26 cellular contexts compared by ENCODE assay signal in genomic region chr4:81891005-81891795, GRCh38.
"Had no signal": no experiment of that assay in that cellular context is flagged by ENCODE, and none has a peak within 500 bp of the region (broad histone marks: within the 10 kb centered on the region; RNA-seq: fewer than 3 reads in every experiment).

No MANE protein-coding gene starts in this region.

- H3K9me3 Mint-ChIP-seq: activated B cell treated with CpG ODN at 0.5 μM for 24 hours; activated CD4-positive, alpha-beta T cell treated with anti-CD3 and anti-CD28 coated beads, Interleukin-2, amount 10 ng/mL, durations not matched to agents 24 days and 14 days; activated naive CD4-positive, alpha-beta T cell treated with anti-CD3 and anti-CD28 coated beads for 36 hours; activated T-cell treated with anti-CD3 and anti-CD28 coated beads, Interleukin-2, amount 50 U/mL, for 4 hours; central memory CD8-positive, alpha-beta T cell; T-helper 1 cell treated with Interleukin-12 subunit alpha and Interleukin-12 subunit beta and Interleukin-4 antibody, amounts not matched to agents 30 μg/mL and 1 μg/mL, for 36 hours had no signal

- H3K9me3 ChIP-seq: SJCRH30 had no signal

- H3K36me3 Mint-ChIP-seq: activated naive CD8-positive, alpha-beta T cell; brain had no signal

- H3K27me3 ChIP-seq: SJCRH30 had no signal

- ATAC-seq: activated T-cell treated with anti-CD3 and anti-CD28 coated beads, Interleukin-2, amount 50 U/mL, for 4 hours; Panc1; SK-N-SH treated with all-trans-retinoic acid at 6 μM for 48 hours had no signal

- H3K27ac ChIP-seq: KMS-11, RWPE1, SJCRH30 had no signal

- DNase-seq: activated B cell treated with CpG ODN at 0.5 μM for 24 hours; activated CD4-positive, alpha-beta T cell treated with anti-CD3 and anti-CD28 coated beads for 1 hour; activated CD4-positive, alpha-beta T cell treated with anti-CD3 and anti-CD28 coated beads, Interleukin-2, amount 10 ng/mL, durations not matched to agents 24 days and 14 days; activated CD4-positive, alpha-beta T cell treated with anti-CD3 and anti-CD28 coated beads, Interleukin-2, amount 50 U/mL, for 48 hours; activated gamma-delta T cell; activated naive CD4-positive, alpha-beta T cell treated with anti-CD3 and anti-CD28 coated beads for 36 hours; activated T-cell treated with anti-CD3 and anti-CD28 coated beads, Interleukin-2, amount 50 U/mL, for 4 hours; amygdala; NCI-H1092; NCI-H1694 treated with DMSO at 0.1 percent for 48 hours; NCI-H2081; NCI-H345; NCI-H510A; NCI-H526 treated with DMSO at 0.1 percent for 48 hours; NK-92 treated with Interleukin-12 subunit alpha and Interleukin-12 subunit beta, amount 100 ng/mL, for 24 hours; OCI-M1; Right ventricle myocardium superior; SJCRH30 had no signal

- H3K4me1 Mint-ChIP-seq: activated B cell treated with CpG ODN at 0.5 μM for 24 hours; activated CD4-positive, alpha-beta T cell treated with anti-CD3 and anti-CD28 coated beads, Interleukin-2, amount 10 ng/mL, durations not matched to agents 24 days and 14 days; central memory CD8-positive, alpha-beta T cell had no signal

- H3K4me3 ChIP-seq: SJCRH30 had no signal

- H3K36me3 ChIP-seq: SJCRH30 had no signal

- H3K4me1 ChIP-seq: SJCRH30 had no signal

- H3K4me3 Mint-ChIP-seq: activated B cell treated with CpG ODN at 0.5 μM for 24 hours; activated CD4-positive, alpha-beta T cell treated with anti-CD3 and anti-CD28 coated beads, Interleukin-2, amount 10 ng/mL, durations not matched to agents 24 days and 14 days; activated naive CD4-positive, alpha-beta T cell treated with anti-CD3 and anti-CD28 coated beads for 36 hours; activated naive CD8-positive, alpha-beta T cell; activated T-cell treated with anti-CD3 and anti-CD28 coated beads, Interleukin-2, amount 50 U/mL, for 4 hours; central memory CD8-positive, alpha-beta T cell; T-helper 1 cell treated with Interleukin-12 subunit alpha and Interleukin-12 subunit beta and Interleukin-4 antibody, amounts not matched to agents 30 μg/mL and 1 μg/mL, for 36 hours had no signal

- H3K9ac ChIP-seq: KMS-11 had no signal

- H3K27ac Mint-ChIP-seq: activated B cell treated with CpG ODN at 0.5 μM for 24 hours; activated CD4-positive, alpha-beta T cell treated with anti-CD3 and anti-CD28 coated beads, Interleukin-2, amount 10 ng/mL, durations not matched to agents 24 days and 14 days; activated naive CD4-positive, alpha-beta T cell treated with anti-CD3 and anti-CD28 coated beads for 36 hours; activated naive CD8-positive, alpha-beta T cell; T-helper 1 cell treated with Interleukin-12 subunit alpha and Interleukin-12 subunit beta and Interleukin-4 antibody, amounts not matched to agents 30 μg/mL and 1 μg/mL, for 36 hours had no signal
